Comparison of ENCODE assay signal across 9 cellular contexts in the genomic region with DNA sequence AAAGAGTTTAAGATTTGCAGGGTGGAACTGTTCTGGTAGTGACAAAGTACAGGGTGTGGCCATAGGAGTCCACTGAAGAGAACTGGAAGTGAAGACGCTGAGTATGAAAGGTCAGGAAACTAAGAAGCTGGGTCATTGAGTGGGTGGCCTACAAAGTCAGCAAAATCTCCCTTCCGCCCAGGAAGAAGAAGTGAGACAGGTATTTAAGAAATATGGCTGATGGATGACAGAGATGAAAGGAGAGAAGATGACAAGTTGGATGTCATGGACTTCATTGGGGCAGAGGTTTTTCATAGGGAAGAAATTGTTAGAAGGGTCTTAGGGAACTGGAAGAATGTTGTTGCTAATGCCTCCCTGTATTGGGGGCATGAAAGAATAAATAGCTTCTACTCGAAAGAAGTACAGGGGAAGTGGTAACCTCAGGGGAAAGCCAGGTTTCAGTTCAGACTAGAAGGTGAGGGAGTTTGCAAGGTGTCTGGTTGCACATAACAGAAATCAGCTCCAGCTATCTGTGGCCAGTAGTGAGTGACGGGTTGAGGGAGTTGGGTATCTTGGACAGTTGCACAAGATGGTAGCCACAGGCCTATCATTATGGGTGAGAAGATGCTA. TPM values are rescaled to one million over a fixed set of nuclear protein-coding genes. Genes with fewer than 3 reads are reported as not detected.
DNase-seq lines count a peak whose midpoint lies in the region; ATAC-seq and TF ChIP-seq lines count a peak whose summit lies in the region.
"Had no signal": no experiment of that assay in that cellular context is flagged by ENCODE, and none has a peak within 500 bp of the region (broad histone marks: within the 10 kb centered on the region; RNA-seq: fewer than 3 reads in every experiment).

No MANE protein-coding gene starts in this region.

- H3K4me1 Mint-ChIP-seq in activated T-cell treated with anti-CD3 and anti-CD28 coated beads, Interleukin-2, amount 50 U/mL, for 72 hours (ENCODE audit: low read depth), result peaks cover 19% of the 10 kb centered on the region
- peaks cover 8 to 18% (median 11%) of the 10 kb centered on the region in 4 donors for H3K4me1 Mint-ChIP-seq in CD4-positive, alpha-beta memory T cell

- peak; percentile 58 to 71 for ATAC-seq in activated T-cell treated with anti-CD3 and anti-CD28 coated beads, Interleukin-2, amount 50 U/mL, for 72 hours (replicated peaks in 1 of 2)
- peak; percentile 90 for ATAC-seq in HG02642 (IDR thresholded peaks at IDR 0.05; ENCODE audit: poor library complexity, unreplicated experiment)
- peak; percentile 81 for ATAC-seq in HG03565 (IDR thresholded peaks at IDR 0.05; ENCODE audit: unreplicated experiment)
- peak; percentile 59 for ATAC-seq in stimulated activated naive CD8-positive, alpha-beta T cell treated with anti-CD3 and anti-CD28 coated beads, Interleukin-15, Interleukin-2, amounts not matched to agents 100 U/mL and 50 U/mL, for 24 hours

- no peak overlapping the region for H3K27ac Mint-ChIP-seq in activated T-cell treated with anti-CD3 and anti-CD28 coated beads, Interleukin-2, amount 50 U/mL, for 72 hours
- H3K27ac Mint-ChIP-seq in CD4-positive, alpha-beta memory T cell, result peak overlapping the region in 3 of 7 donors; percentile 8 to 54 (median 9)

- no peak overlapping the region for H3K4me3 ChIP-seq in CD4-positive, alpha-beta memory T cell (ENCODE audit: low read length in 2 of 2)
- H3K4me3 ChIP-seq in coronary artery, result no peak overlapping the region

- TF ChIP-seq CTCF in coronary artery (IDR thresholded peaks at IDR 0.05), result no peak

- peaks cover 0 to 5% of the 10 kb centered on the region in 2 donors for H3K9me3 Mint-ChIP-seq in activated T-cell treated with anti-CD3 and anti-CD28 coated beads, Interleukin-2, amount 50 U/mL, for 72 hours
- no peaks in the 10 kb centered on the region for H3K9me3 Mint-ChIP-seq in CD4-positive, alpha-beta memory T cell

- H3K4me3 Mint-ChIP-seq in activated T-cell treated with anti-CD3 and anti-CD28 coated beads, Interleukin-2, amount 50 U/mL, for 72 hours, result peak overlapping the region; percentile 23
- peak overlapping the region in 2 of 8 donors; percentile 3 to 24 for H3K4me3 Mint-ChIP-seq in CD4-positive, alpha-beta memory T cell

- H3K27me3 ChIP-seq in CD4-positive, alpha-beta memory T cell (ENCODE audit: insufficient read depth, low read length), result no peaks in the 10 kb centered on the region

- H3K36me3 Mint-ChIP-seq in activated T-cell treated with anti-CD3 and anti-CD28 coated beads, Interleukin-2, amount 50 U/mL, for 72 hours (ENCODE audit: insufficient read depth in 2 of 2), result no peaks in the 10 kb centered on the region
- no peaks in the 10 kb centered on the region for H3K36me3 Mint-ChIP-seq in CD4-positive, alpha-beta memory T cell

- peaks cover 11% of the 10 kb centered on the region for H3K4me1 ChIP-seq in CD4-positive, alpha-beta memory T cell (ENCODE audit: insufficient read depth, low read length)

- no peaks in the 10 kb centered on the region for H3K36me3 ChIP-seq in CD4-positive, alpha-beta memory T cell (ENCODE audit: insufficient read depth, low read length)

- H3K9me3 ChIP-seq in CD4-positive, alpha-beta memory T cell (ENCODE audit: control insufficient read depth in 1 of 2, low read length in 2 of 2), result no peaks in the 10 kb centered on the region

- intact Hi-C loops in CD4-positive, alpha-beta memory T cell (cut with micrococcal nuclease), result no loop called here

- POLR2A ChIA-PET in CD4-positive, alpha-beta memory T cell (lab: Charles Lee; ENCODE audit: partially characterized antibody), result no interaction called here

- H3K27ac ChIP-seq in CD4-positive, alpha-beta memory T cell (ENCODE audit: low read depth, low read length), result no peak overlapping the region
- no peak overlapping the region for H3K27ac ChIP-seq in coronary artery

- H3K27me3 Mint-ChIP-seq in activated T-cell treated with anti-CD3 and anti-CD28 coated beads, Interleukin-2, amount 50 U/mL, for 72 hours (ENCODE audit: low read depth), result peaks cover 14% of the 10 kb centered on the region
- no peaks in the 10 kb centered on the region for H3K27me3 Mint-ChIP-seq in CD4-positive, alpha-beta memory T cell

- CTCF ChIA-PET in CD4-positive, alpha-beta memory T cell (lab: Charles Lee; ENCODE audit: partially characterized antibody), result interaction anchor here (0.8 kb wide), 1 partner anchor 11 kb away, joined by 3 read pairs; no protein-coding TSS in a partner anchor

- DNase-seq in activated T-cell treated with anti-CD3 and anti-CD28 coated beads, Interleukin-2, amount 50 U/mL, for 72 hours, result peak; percentile 3 to 12
- no peak for DNase-seq in activated T-cell treated with anti-CD3 and anti-CD28 coated beads for 4 hours
- no peak for DNase-seq in stimulated activated naive CD8-positive, alpha-beta T cell treated with anti-CD3 and anti-CD28 coated beads, Interleukin-15, Interleukin-2, amounts not matched to agents 100 U/mL and 50 U/mL, for 24 hours
- DNase-seq in CD4-positive, alpha-beta memory T cell, result no peak
- DNase-seq in NCI-H2196 treated with DMSO at 0.1 percent for 48 hours (lab: John Stamatoyannopoulos, UW; ENCODE audit: unreplicated experiment), result no peak
- DNase-seq in coronary artery (ENCODE audit: low spot score), result no peak
- DNase-seq: SHP77 treated with DMSO at 0.1 percent for 48 hours had no signal

RNA-seq across cellular contexts. Expression of a gene that starts 33.6 kb away (rescaled TPM):
- total RNA-seq in activated T-cell treated with anti-CD3 and anti-CD28 coated beads, Interleukin-2, amount 50 U/mL, for 72 hours, result 10 to 100 TPM; 59.9 to 61.6 TPM
- total RNA-seq in CD4-positive, alpha-beta memory T cell, result 10 to 100 TPM; 77.8 to 85.4 TPM
- 1 to 10 TPM; 1.8 to 4.4 TPM for polyA plus RNA-seq in CD4-positive, alpha-beta memory T cell

Comparison
In these comparisons a context has a peak if more than half of its experiments do, and no peak if none do; other contexts are left out.
1. DNase-seq: peak in activated T-cell treated with anti-CD3 and anti-CD28 coated beads, Interleukin-2, amount 50 U/mL, for 72 hours (2 of 2); none in activated T-cell treated with anti-CD3 and anti-CD28 coated beads for 4 hours (single experiment), stimulated activated naive CD8-positive, alpha-beta T cell treated with anti-CD3 and anti-CD28 coated beads, Interleukin-15, Interleukin-2, amounts not matched to agents 100 U/mL and 50 U/mL, for 24 hours (single experiment), CD4-positive, alpha-beta memory T cell (0 of 5), NCI-H2196 treated with DMSO at 0.1 percent for 48 hours (single experiment) and coronary artery (single experiment).
2. Peak in every context shown above with its lines, with median percentiles within 50 percentile points of each other: ATAC-seq.